ENCODE assay signal across 8 cellular contexts in genomic region chr14:74251546-74252030, GRCh38. TPM values are rescaled to one million over a fixed set of nuclear protein-coding genes. Genes with fewer than 3 reads are reported as not detected.
DNase-seq lines count a peak whose midpoint lies in the region; ATAC-seq, FAIRE-seq and TF ChIP-seq lines count a peak whose summit lies in the region.

No MANE protein-coding gene starts in this region.

- intact Hi-C loops in heart right ventricle (cut with DNase I), result loop anchor here in 8 of 10 donors (1.0 to 5.0 kb wide), 7 partner anchors 34 to 143 kb away; no protein-coding TSS in a partner anchor

- no peaks in the 10 kb centered on the region for H3K36me3 Mint-ChIP-seq in activated naive CD8-positive, alpha-beta T cell treated with anti-CD3 and anti-CD28 coated beads, Interleukin-2, amount 50 U/mL, for 24 hours (ENCODE audit: low read depth)

- 10 to 13% methylated on average over 11 of the region's 11 CpGs for WGBS in heart right ventricle, 2 donors

- no peaks in the 10 kb centered on the region for H3K36me3 ChIP-seq in heart right ventricle

- DNase-seq in DMS79 treated with DMSO at 0.1 percent for 48 hours (lab: John Stamatoyannopoulos, UW) (peak; percentile 84), H54 (ENCODE audit: insufficient read length, low spot score) (peak; percentile 74), NCI-H1092 (lab: John Stamatoyannopoulos, UW) (peak; percentile 55), T follicular helper cell (ENCODE audit: low read depth) (peak; percentile 55), heart right ventricle (peak; percentile 64 to 72), retina (peak; percentile 87)
- DNase-seq in activated naive CD8-positive, alpha-beta T cell treated with anti-CD3 and anti-CD28 coated beads, Interleukin-2, amount 50 U/mL, for 24 hours, result peak; percentile 69

- peaks cover 0 to 12% (median 4%) of the 10 kb centered on the region in 9 donors for H3K4me1 ChIP-seq in heart right ventricle

- TF ChIP-seq CTCF in heart right ventricle (IDR thresholded peaks at IDR 0.05), result peak; percentile 70 to 92 (median 90)

- no peak for TF ChIP-seq POLR2A in H54 (IDR thresholded peaks at IDR 0.05; ENCODE audit: low read depth, low read length)
- TF ChIP-seq POLR2A in GM18505 (IDR thresholded peaks at IDR 0.05; ENCODE audit: borderline replicate concordance, extremely low read depth, insufficient read depth, insufficient read length), result no peak

- FAIRE-seq in H54 (lab: Jason Lieb, UNC), result no peak

- H3K27me3 Mint-ChIP-seq in activated naive CD8-positive, alpha-beta T cell treated with anti-CD3 and anti-CD28 coated beads, Interleukin-2, amount 50 U/mL, for 24 hours, result peaks cover 35% of the 10 kb centered on the region

- H3K27ac ChIP-seq in heart right ventricle, result no peak overlapping the region

- H3K9me3 ChIP-seq in heart right ventricle, result no peaks in the 10 kb centered on the region

- peak overlapping the region; percentile 27 for H3K4me3 Mint-ChIP-seq in activated naive CD8-positive, alpha-beta T cell treated with anti-CD3 and anti-CD28 coated beads, Interleukin-2, amount 50 U/mL, for 24 hours

- H3K4me3 ChIP-seq in heart right ventricle, result peak overlapping the region in 7 of 10 donors; percentile 6 to 49 (median 42)

- H3K27ac Mint-ChIP-seq in activated naive CD8-positive, alpha-beta T cell treated with anti-CD3 and anti-CD28 coated beads, Interleukin-2, amount 50 U/mL, for 24 hours, result no peak overlapping the region

- peaks cover 0 to 27% (median 18%) of the 10 kb centered on the region in 7 donors for H3K27me3 ChIP-seq in heart right ventricle

- peak; percentile 97 for ATAC-seq in activated naive CD8-positive, alpha-beta T cell treated with anti-CD3 and anti-CD28 coated beads, Interleukin-2, amount 50 U/mL, for 24 hours
- ATAC-seq in heart right ventricle (peak; percentile 90 to 96 (median 93)), GM18505 (IDR thresholded peaks at IDR 0.05; ENCODE audit: unreplicated experiment) (no peak)

- no peaks in the 10 kb centered on the region for H3K9me3 Mint-ChIP-seq in activated naive CD8-positive, alpha-beta T cell treated with anti-CD3 and anti-CD28 coated beads, Interleukin-2, amount 50 U/mL, for 24 hours

- H3K4me1 Mint-ChIP-seq in activated naive CD8-positive, alpha-beta T cell treated with anti-CD3 and anti-CD28 coated beads, Interleukin-2, amount 50 U/mL, for 24 hours, result peaks cover 5% of the 10 kb centered on the region

RNA-seq across cellular contexts. Expression of gene VSX2, which starts 12.3 kb away (rescaled TPM):
- total RNA-seq in heart right ventricle, result not detected
- not detected for polyA plus RNA-seq in heart right ventricle

RNA-seq across cellular contexts. Expression of gene ABCD4, which starts 51.1 kb away (rescaled TPM):
- 10 to 100 TPM; 18.1 to 26.3 (median 22.0) TPM for total RNA-seq in heart right ventricle
- 10 to 100 TPM; 17.8 to 76.4 TPM for polyA plus RNA-seq in heart right ventricle
